Comparison of ENCODE assay signal across 8 cellular contexts in genomic region chr17:40818343-40818732, GRCh38. TPM values are rescaled to one million over a fixed set of nuclear protein-coding genes. Genes with fewer than 3 reads are reported as not detected.
DNase-seq lines count a peak whose midpoint lies in the region; ATAC-seq, FAIRE-seq and TF ChIP-seq lines count a peak whose summit lies in the region.

No MANE protein-coding gene starts in this region.

- H3K36me3 Mint-ChIP-seq in WTC11: peaks cover 13% of the 10 kb centered on the region

- H3K9me3 Mint-ChIP-seq in WTC11: no peaks in the 10 kb centered on the region

- H4K20me1 ChIP-seq in HCT116 (ENCODE audit: insufficient read depth): no peaks in the 10 kb centered on the region

- no peaks in the 10 kb centered on the region for H3K9me3 ChIP-seq in HCT116 (ENCODE audit: control insufficient read depth in 1 of 2, insufficient read depth in 1 of 2, low read depth in 1 of 2, low read length in 2 of 2)
- no peaks in the 10 kb centered on the region for H3K9me3 ChIP-seq in right cardiac atrium (ENCODE audit: control insufficient read depth, low read length)
- no peaks in the 10 kb centered on the region for H3K9me3 ChIP-seq in small intestine (ENCODE audit: control insufficient read depth, low read depth)

- peak overlapping the region; percentile 71 for H3K27ac Mint-ChIP-seq in WTC11

- BruUV-seq in HCT116 (replicated peaks; lab: Mats Ljungman, UMichigan): TSS peak; percentile 93

- H3K4me1 Mint-ChIP-seq in WTC11: peaks cover 14% of the 10 kb centered on the region

- H3K27ac ChIP-seq in HCT116 (ENCODE audit: low read depth, low read length): peak overlapping the region; percentile 93
- no peak overlapping the region for H3K27ac ChIP-seq in right cardiac atrium (ENCODE audit: low read length)
- H3K27ac ChIP-seq in small intestine (ENCODE audit: low read depth in 1 of 2, low read length in 1 of 2): peak overlapping the region; percentile 88 to 94

- H3K4me1 ChIP-seq in HCT116 (ENCODE audit: control insufficient read depth in 1 of 2, insufficient read depth in 2 of 2, low read length in 2 of 2) (peaks cover 8 to 23% of the 10 kb centered on the region in 2 experiments), right cardiac atrium (ENCODE audit: control insufficient read depth, insufficient read depth, low read length) (peaks cover 5% of the 10 kb centered on the region), small intestine (ENCODE audit: control insufficient read depth in 2 of 2, insufficient read depth in 1 of 2, low read depth in 1 of 2, low read length in 1 of 2) (peaks cover 0 to 7% of the 10 kb centered on the region in 2 donors)

- H3K9ac ChIP-seq in HCT116 (ENCODE audit: low read length): peak overlapping the region; percentile 86

- in situ Hi-C loops in G401 (cut with HindIII; ENCODE audit: low sequenced_read_pairs): no loop called here

- intact Hi-C loops in HCT116 (cut with micrococcal nuclease): loop anchor here (5.0 kb wide), 1 partner anchor 84 kb away; no protein-coding TSS in a partner anchor
- intact Hi-C loops in right cardiac atrium (cut with DNase I): no loop called here
- intact Hi-C loops in posterior vena cava (cut with DNase I): no loop called here

- no peak for TF ChIP-seq POLR2A in HCT116 (IDR thresholded peaks at IDR 0.05; ENCODE audit: borderline replicate concordance, extremely low read depth, insufficient read depth, insufficient read length)

- no peak for TF ChIP-seq CTCF in HCT116 (IDR thresholded peaks at IDR 0.05 in 2 of 3, conservative IDR thresholded peaks at IDR 0.05 in 1 of 3; ENCODE audit: borderline replicate concordance in 1 of 3, insufficient read depth in 1 of 3, low read depth in 2 of 3, low read length in 2 of 3)
- TF ChIP-seq CTCF in WTC11 (IDR thresholded peaks at IDR 0.05): no peak

- peak overlapping the region; percentile 90 for H3K4me3 Mint-ChIP-seq in WTC11

- H3K36me3 ChIP-seq in HCT116 (ENCODE audit: control insufficient read depth in 1 of 2, insufficient read depth in 2 of 2, low read length in 2 of 2) (peaks cover 8 to 10% of the 10 kb centered on the region in 2 experiments; a peak in 2 of 4 replicates), small intestine (ENCODE audit: control insufficient read depth in 2 of 2, insufficient read depth in 2 of 2, low read length in 2 of 2) (peaks cover 0 to 7% of the 10 kb centered on the region in 2 donors)

- no peak for TF ChIP-seq RAD21 in HCT116 (IDR thresholded peaks at IDR 0.05; ENCODE audit: low read depth)

- 15% methylated on average over 7 of the region's 7 CpGs for WGBS in right cardiac atrium
- WGBS in small intestine, 3 donors: 7 to 12% (median 12%) methylated on average over 7 of the region's 7 CpGs

- RAD21 ChIA-PET in HCT116 (lab: Charles Lee; ENCODE audit: low non-redundant PET in 1 of 2, low total read pairs in 2 of 2, uncharacterized antibody in 2 of 2, unreplicated experiment in 2 of 2): no interaction called here

- peaks cover 57% of the 10 kb centered on the region for H3K79me2 ChIP-seq in HCT116 (ENCODE audit: insufficient read depth, low read length)

- CTCF ChIA-PET in HCT116 (lab: Charles Lee): interaction anchor here (0.7 to 2.1 kb wide), 6 partner anchors 55 to 848 kb away, joined by 3 to 9 read pairs (median 5); no protein-coding TSS in a partner anchor
- CTCF ChIA-PET in WTC11 (lab: Charles Lee): interaction anchor here (0.5 to 2.3 kb wide), 12 partner anchors 12 to 847 kb away, joined by 3 to 10 read pairs (median 4); no protein-coding TSS in a partner anchor

- peaks cover 45% of the 10 kb centered on the region for H3K27me3 Mint-ChIP-seq in WTC11 (ENCODE audit: low read depth)

- POLR2A ChIA-PET in HCT116 (lab: Charles Lee) (interaction anchor here (0.7 to 1.3 kb wide), 4 partner anchors 11 to 871 kb away, joined by 3 to 6 read pairs (median 3); partner anchors contain the start of gene EIF1), WTC11 (lab: Charles Lee) (interaction anchor here (1.2 kb wide), 1 partner anchor 581 kb away, joined by 3 read pairs; no protein-coding TSS in a partner anchor)

- ATAC-seq in HCT116: no peak
- no peak for ATAC-seq in WTC11
- ATAC-seq in right cardiac atrium: no peak

- peak overlapping the region; percentile 85 for H3K4me2 ChIP-seq in HCT116 (ENCODE audit: low read length)

- FAIRE-seq in small intestine (lab: Jason Lieb, UNC): no peak

- no peaks in the 10 kb centered on the region for H3K9me2 ChIP-seq in HCT116 (ENCODE audit: insufficient read depth)

- peak overlapping the region; percentile 69 to 88 for H3K4me3 ChIP-seq in HCT116 (replicated peaks in 1 of 2; ENCODE audit: low read depth in 1 of 2, low read length in 2 of 2)
- H3K4me3 ChIP-seq in right cardiac atrium (ENCODE audit: low read length): peak overlapping the region; percentile 94
- H3K4me3 ChIP-seq in small intestine (ENCODE audit: low read depth in 1 of 2, low read length in 2 of 2): peak overlapping the region; percentile 76 to 81

- DNase-seq in HCT116 (ENCODE audit: low read depth, low spot score) (no peak), WTC11 (ENCODE audit: low spot score) (no peak), right cardiac atrium (no peak), small intestine (peak; percentile 9), posterior vena cava (ENCODE audit: low spot score) (no peak), dedifferentiated amniotic fluid mesenchymal stem cell (ENCODE audit: extremely low spot score) (no peak), G401 (ENCODE audit: low spot score) (no peak), AG08395 (ENCODE audit: low spot score) (no peak)

- H3K27me3 ChIP-seq in HCT116 (ENCODE audit: insufficient read depth, low read length) (no peaks in the 10 kb centered on the region), right cardiac atrium (ENCODE audit: control insufficient read depth, insufficient read depth) (no peaks in the 10 kb centered on the region), small intestine (ENCODE audit: control insufficient read depth in 2 of 2, insufficient read depth in 2 of 2, low read length in 2 of 2) (no peaks in the 10 kb centered on the region)

- H2AFZ ChIP-seq in HCT116 (ENCODE audit: low read depth, low read length, poor library complexity, severe bottlenecking): no peak overlapping the region

TF ChIP-seq in HCT116, 20 proteins besides CTCF, POLR2A, EP300 and RAD21:
- TF ChIP-seq EGR1 (IDR thresholded peaks at IDR 0.05; ENCODE audit: low read depth): 0 out of 2 replicates have a peak, but pooled peaks have one; percentile 0
- TF ChIP-seq ZFX (IDR thresholded peaks at IDR 0.05): no peak
- no peak for TF ChIP-seq YY1 (IDR thresholded peaks at IDR 0.05; ENCODE audit: extremely low read depth, insufficient replicate concordance, low read depth, low read length)
- TF ChIP-seq JUND (IDR thresholded peaks at IDR 0.05): no peak
- TF ChIP-seq CEBPB (IDR thresholded peaks at IDR 0.05; ENCODE audit: low read depth): no peak
- no peak for TF ChIP-seq POLR2AphosphoS5 (IDR thresholded peaks at IDR 0.05; ENCODE audit: low read depth, low read length)
TF ChIP-seq in HCT116: peak in this region for 1.

TF ChIP-seq in WTC11, 78 proteins besides CTCF, POLR2A, EP300 and RAD21 (continues in another document):
- no peak for TF ChIP-seq USF2 (CRISPR knock-in tag; IDR thresholded peaks at IDR 0.05)
- TF ChIP-seq ZNF263 (CRISPR knock-in tag; IDR thresholded peaks at IDR 0.05; ENCODE audit: low read depth): no peak
- no peak for TF ChIP-seq MLX (CRISPR knock-in tag; IDR thresholded peaks at IDR 0.05)
- TF ChIP-seq TP53 (CRISPR knock-in tag; IDR thresholded peaks at IDR 0.05): no peak

RNA-seq across cellular contexts. Expression of gene KRT10, which starts 4.1 kb away (rescaled TPM):
- total RNA-seq in HCT116 (2021; ENCODE audit: unreplicated experiment): 62.3 TPM
- 22.8 and 27.7 TPM in 2 replicates for polyA plus RNA-seq in HCT116 (2012)
- total RNA-seq in WTC11 (2021): 23.2 to 27.6 TPM (median 24.2 TPM) in 3 replicates
- 10 to 100 TPM; 65.8 to 79.5 (median 74.0) TPM for total RNA-seq in right cardiac atrium
- 71.8 TPM for polyA plus RNA-seq in right cardiac atrium
- 10 to 100 TPM; 18.7 to 51.3 (median 36.9) TPM for polyA plus RNA-seq in small intestine
- total RNA-seq in posterior vena cava: 10 to 100 TPM; 36.9 to 44.9 TPM
- 22.4 and 30.6 TPM in 2 replicates for total RNA-seq in G401 (2014; rRNA removed; shearing (Covaris generic))

RNA-seq across cellular contexts. Expression of gene KRT28, which starts 18.6 kb away (rescaled TPM):
- total RNA-seq in HCT116 (2021; ENCODE audit: unreplicated experiment) (not detected), WTC11 (2021) (not detected in 3 replicates), right cardiac atrium (not detected), posterior vena cava (not detected)
- not detected in 2 replicates for polyA plus RNA-seq in HCT116 (2012)
- polyA plus RNA-seq in right cardiac atrium (not detected), small intestine (not detected)
- total RNA-seq in G401 (2014; rRNA removed; shearing (Covaris generic)): not detected in 2 replicates

RNA-seq across cellular contexts. Expression of gene KRT27, which starts 36.0 kb away (rescaled TPM):
- not detected for total RNA-seq in HCT116 (2021; ENCODE audit: unreplicated experiment)
- polyA plus RNA-seq in HCT116 (2012): not detected in 2 replicates
- total RNA-seq in WTC11 (2021): not detected in 3 replicates
- total RNA-seq in right cardiac atrium: under 1 TPM in 1 of 4 donors, not detected in 3; 0.21 TPM
- polyA plus RNA-seq in right cardiac atrium: 0.43 TPM
- under 1 TPM in 1 of 3 donors, not detected in 2; 0.03 TPM for polyA plus RNA-seq in small intestine
- under 1 TPM in 1 of 2 donors, not detected in 1; 0.42 TPM for total RNA-seq in posterior vena cava
- not detected in 2 replicates for total RNA-seq in G401 (2014; rRNA removed; shearing (Covaris generic))

RNA-seq across cellular contexts. Expression of gene KRT26, which starts 46.3 kb away (rescaled TPM):
- total RNA-seq in HCT116 (2021; ENCODE audit: unreplicated experiment) (not detected), WTC11 (2021) (not detected in 3 replicates), right cardiac atrium (not detected), posterior vena cava (not detected)
- polyA plus RNA-seq in HCT116 (2012): not detected in 2 replicates
- polyA plus RNA-seq in right cardiac atrium (not detected), small intestine (not detected)
- not detected in 2 replicates for total RNA-seq in G401 (2014; rRNA removed; shearing (Covaris generic))

RNA-seq across cellular contexts. Expression of gene KRT12, which starts 48.7 kb away (rescaled TPM):
- total RNA-seq in HCT116 (2021; ENCODE audit: unreplicated experiment) (not detected), WTC11 (2021) (not detected in 3 replicates), right cardiac atrium (not detected), posterior vena cava (not detected)
- 0.08 and 0.20 TPM in 2 replicates for polyA plus RNA-seq in HCT116 (2012)
- polyA plus RNA-seq in right cardiac atrium (not detected), small intestine (1 to 10 TPM in 2 of 3 donors, under 1 TPM in 1; 0.33 to 9.2 (median 5.9) TPM)
- total RNA-seq in G401 (2014; rRNA removed; shearing (Covaris generic)): not detected in 2 replicates
